Comparison of ENCODE assay signal across 9 cellular contexts in the genomic region with DNA sequence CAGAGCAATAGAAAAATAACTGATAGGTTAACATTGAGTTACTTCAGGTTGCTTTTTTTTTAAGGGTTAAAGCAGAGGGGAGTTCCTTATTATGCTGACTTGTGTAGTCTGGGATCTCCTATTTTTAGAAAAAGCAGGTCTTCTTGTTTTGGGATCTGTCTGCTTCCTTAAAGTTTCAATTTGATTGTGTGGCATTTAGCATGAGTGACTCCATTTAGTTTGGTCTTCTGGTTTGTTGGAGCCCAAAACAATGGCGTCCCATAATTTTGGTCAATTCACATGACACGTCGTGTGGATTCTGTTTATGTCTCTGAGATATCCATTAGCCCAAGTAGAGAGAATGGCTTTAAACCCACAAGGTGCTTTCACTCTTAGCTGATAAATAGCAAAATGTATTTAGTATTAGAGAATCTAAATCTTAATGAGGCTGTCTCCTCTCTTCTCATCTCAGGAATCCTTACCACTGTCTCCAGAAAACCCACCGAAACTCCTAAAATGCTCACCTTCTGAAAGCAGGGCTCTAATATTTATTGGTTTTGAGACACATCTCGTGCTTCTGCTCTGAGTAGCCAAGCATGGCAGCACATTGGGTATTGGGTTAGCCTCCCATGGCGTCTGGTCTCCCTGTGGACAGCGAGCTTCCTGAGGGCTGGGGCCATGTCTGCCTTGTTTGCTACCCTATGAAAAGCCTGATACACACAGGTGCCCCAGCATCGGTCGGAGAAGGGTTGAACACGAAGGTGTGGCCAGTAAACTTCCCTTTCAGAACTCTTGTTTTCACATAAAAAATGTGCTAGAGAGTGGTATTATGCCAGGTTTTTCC.
A peak's percentile ranks its signal among the peaks of the same experiment; 100 is the strongest.
DNase-seq lines count a peak whose midpoint lies in the region; ATAC-seq and TF ChIP-seq lines count a peak whose summit lies in the region.
"Had no signal": no experiment of that assay in that cellular context is flagged by ENCODE, and none has a peak within 500 bp of the region (broad histone marks: within the 10 kb centered on the region; RNA-seq: fewer than 3 reads in every experiment).

No MANE protein-coding gene starts in this region.

- H3K4me3 Mint-ChIP-seq in activated CD4-positive, alpha-beta memory T cell treated with anti-CD3 and anti-CD28 coated beads, Interleukin-2, amount 10 ng/mL, durations not matched to agents 7 days and 5 days: no peak overlapping the region

- no peaks in the 10 kb centered on the region for H3K27me3 ChIP-seq in thymus (ENCODE audit: control insufficient read depth, insufficient read depth)
- no peaks in the 10 kb centered on the region for H3K27me3 ChIP-seq in tibial artery

- no peaks in the 10 kb centered on the region for H3K9me3 Mint-ChIP-seq in activated CD4-positive, alpha-beta memory T cell treated with anti-CD3 and anti-CD28 coated beads, Interleukin-2, amount 10 ng/mL, durations not matched to agents 7 days and 5 days

- H3K9me3 ChIP-seq in thymus (ENCODE audit: control insufficient read depth) (no peaks in the 10 kb centered on the region), tibial artery (no peaks in the 10 kb centered on the region)

- H3K4me1 ChIP-seq in thymus (ENCODE audit: control insufficient read depth, insufficient read depth, low read length): peaks cover 38% of the 10 kb centered on the region
- no peaks in the 10 kb centered on the region for H3K4me1 ChIP-seq in tibial artery

- POLR2A ChIA-PET in activated CD4-positive, alpha-beta memory T cell treated with anti-CD3 and anti-CD28 coated beads, Interleukin-2, amount 10 ng/mL, durations not matched to agents 7 days and 5 days (lab: Charles Lee): interaction anchor here (1.1 to 4.2 kb wide), 3 partner anchors 7 to 70 kb away, joined by 5 to 23 read pairs (median 6); partner anchors contain the start of gene GPR183

- 88% methylated on average over 10 of the region's 10 CpGs for WGBS in thymus

- H3K36me3 Mint-ChIP-seq in activated CD4-positive, alpha-beta memory T cell treated with anti-CD3 and anti-CD28 coated beads, Interleukin-2, amount 10 ng/mL, durations not matched to agents 7 days and 5 days (ENCODE audit: low read depth): peaks cover 72% of the 10 kb centered on the region

- H3K27ac Mint-ChIP-seq in activated CD4-positive, alpha-beta memory T cell treated with anti-CD3 and anti-CD28 coated beads, Interleukin-2, amount 10 ng/mL, durations not matched to agents 7 days and 5 days: peak overlapping the region; percentile 21

- no peak for TF ChIP-seq CTCF in tibial artery (IDR thresholded peaks at IDR 0.05)

- H3K27ac ChIP-seq in thymus (ENCODE audit: low read depth): peak overlapping the region; percentile 36
- H3K27ac ChIP-seq in tibial artery: no peak overlapping the region
- H3K27ac ChIP-seq: PC-9 had no signal

- intact Hi-C loops in cardiac septum (cut with DNase I): no loop called here
- intact Hi-C loops in Right ventricle myocardium superior (cut with DNase I): no loop called here
- intact Hi-C loops in tibial artery (cut with DNase I; ENCODE audit: low total_unique reads): no loop called here

- H3K4me3 ChIP-seq in thymus (ENCODE audit: low read length) (no peak overlapping the region), tibial artery (no peak overlapping the region)
- H3K4me3 ChIP-seq: PC-9 had no signal

- no peak for ATAC-seq in Right ventricle myocardium superior (ENCODE audit: poor library complexity)
- peak; percentile 42 for ATAC-seq in HG02938 (IDR thresholded peaks at IDR 0.05; ENCODE audit: unreplicated experiment)

- peaks cover 74% of the 10 kb centered on the region for H3K4me1 Mint-ChIP-seq in activated CD4-positive, alpha-beta memory T cell treated with anti-CD3 and anti-CD28 coated beads, Interleukin-2, amount 10 ng/mL, durations not matched to agents 7 days and 5 days

- H3K27me3 Mint-ChIP-seq in activated CD4-positive, alpha-beta memory T cell treated with anti-CD3 and anti-CD28 coated beads, Interleukin-2, amount 10 ng/mL, durations not matched to agents 7 days and 5 days: no peaks in the 10 kb centered on the region

- CTCF ChIA-PET in activated CD4-positive, alpha-beta memory T cell treated with anti-CD3 and anti-CD28 coated beads, Interleukin-2, amount 10 ng/mL, durations not matched to agents 7 days and 5 days (lab: Charles Lee): interaction anchor here (0.7 to 7.2 kb wide), 4 partner anchors 12 to 133 kb away, joined by 3 to 35 read pairs (median 5); no protein-coding TSS in a partner anchor

- H3K36me3 ChIP-seq in thymus (ENCODE audit: control insufficient read depth, insufficient read depth): peaks cover 10% of the 10 kb centered on the region
- H3K36me3 ChIP-seq in tibial artery: peaks cover 0 to 57% (median 26%) of the 10 kb centered on the region in 3 donors

- DNase-seq in cardiac septum (ENCODE audit: low spot score): peak; percentile 56
- DNase-seq in Right ventricle myocardium superior: no peak
- DNase-seq in activated CD4-positive, alpha-beta memory T cell treated with anti-CD3 and anti-CD28 coated beads, Interleukin-2, amount 10 ng/mL, durations not matched to agents 7 days and 5 days: no peak
- no peak for DNase-seq in activated effector memory CD4-positive, alpha-beta T cell treated with anti-CD3 and anti-CD28 coated beads, Interleukin-2, amount 50 U/mL, for 16 hours
- DNase-seq in tibial artery: no peak
- DNase-seq in NK-92 treated with Interleukin-12 subunit alpha and Interleukin-12 subunit beta, amount 100 ng/mL, for 24 hours (lab: John Stamatoyannopoulos, UW): no peak
- DNase-seq: PC-9 had no signal
